ENCODE assay signal across 8 cellular contexts in the genomic region with DNA sequence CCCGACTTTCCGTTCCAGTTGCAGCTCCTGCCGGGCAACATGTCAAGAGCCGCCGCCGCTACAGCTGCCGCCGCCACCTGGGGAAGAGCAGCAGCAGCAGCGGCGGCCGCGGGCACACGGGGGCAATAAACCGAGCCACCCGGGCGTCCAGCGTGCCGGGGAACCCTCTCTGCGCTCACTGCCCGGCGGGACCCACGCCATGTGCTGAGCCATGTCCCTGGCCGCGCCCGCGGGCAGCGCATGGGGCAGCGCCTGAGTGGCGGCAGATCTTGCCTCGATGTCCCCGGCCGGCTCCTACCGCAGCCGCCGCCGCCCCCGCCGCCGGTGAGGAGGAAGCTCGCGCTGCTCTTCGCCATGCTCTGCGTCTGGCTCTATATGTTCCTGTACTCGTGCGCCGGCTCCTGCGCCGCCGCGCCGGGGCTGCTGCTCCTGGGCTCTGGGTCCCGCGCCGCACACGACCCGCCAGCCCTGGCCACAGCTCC. TPM values are rescaled to one million over a fixed set of nuclear protein-coding genes. Genes with fewer than 3 reads are reported as not detected.
DNase-seq lines count a peak whose midpoint lies in the region; ATAC-seq, FAIRE-seq and TF ChIP-seq lines count a peak whose summit lies in the region.

No MANE protein-coding gene starts in this region.

- TF ChIP-seq EP300 in upper lobe of left lung (IDR thresholded peaks at IDR 0.05): no peak

- peaks cover 43% of the 10 kb centered on the region for H3K4me1 ChIP-seq in PC-3 (ENCODE audit: insufficient read depth, low read length)
- peaks cover 12% of the 10 kb centered on the region for H3K4me1 ChIP-seq in mesendoderm (ENCODE audit: control insufficient read depth, low read depth, low read length)
- peaks cover 37 to 75% (median 65%) of the 10 kb centered on the region in 4 donors for H3K4me1 ChIP-seq in upper lobe of left lung

- H4K20me1 ChIP-seq in PC-3 (ENCODE audit: low read length): no peaks in the 10 kb centered on the region

- peak overlapping the region; percentile 52 for H3K18ac ChIP-seq in mesendoderm (ENCODE audit: low read length)

- DNase-seq in CD1c-positive myeloid dendritic cell (ENCODE audit: extremely low spot score) (peak; percentile 50), PC-3 (no peak), bronchial epithelial cell (ENCODE audit: low read depth) (peak; percentile 29), mesendoderm (no peak), upper lobe of left lung (no peak), DMS53 treated with DMSO at 0.1 percent for 48 hours (lab: John Stamatoyannopoulos, UW; ENCODE audit: unreplicated experiment) (no peak)

- H3K36me3 ChIP-seq in PC-3 (ENCODE audit: low read depth, low read length): no peaks in the 10 kb centered on the region
- H3K36me3 ChIP-seq in bronchial epithelial cell (ENCODE audit: control insufficient read depth, insufficient read depth, low read length): no peaks in the 10 kb centered on the region
- H3K36me3 ChIP-seq in mesendoderm (ENCODE audit: control insufficient read depth, insufficient read depth, low read length): no peaks in the 10 kb centered on the region
- no peaks in the 10 kb centered on the region for H3K36me3 ChIP-seq in upper lobe of left lung

- H3K9ac ChIP-seq in PC-3 (ENCODE audit: low read length) (no peak overlapping the region), mesendoderm (ENCODE audit: low read length) (peak overlapping the region; percentile 74)

- no peak overlapping the region for H3K27ac ChIP-seq in PC-3 (ENCODE audit: low read length)
- H3K27ac ChIP-seq in mesendoderm (ENCODE audit: low read depth, low read length): peak overlapping the region; percentile 71
- peak overlapping the region; percentile 78 to 89 (median 86) for H3K27ac ChIP-seq in upper lobe of left lung

- H3K4ac ChIP-seq in mesendoderm (ENCODE audit: low read depth, low read length): peak overlapping the region; percentile 29

- H3K56ac ChIP-seq in mesendoderm (ENCODE audit: low read length): peak overlapping the region; percentile 88

- FAIRE-seq in bronchial epithelial cell (lab: Jason Lieb, UNC): no peak

- peak overlapping the region; percentile 77 for H2AFZ ChIP-seq in PC-3 (ENCODE audit: low read length)

- no peak overlapping the region for H2BK5ac ChIP-seq in mesendoderm (ENCODE audit: low read length)

- no peak overlapping the region for H3K23ac ChIP-seq in mesendoderm (ENCODE audit: low read length)

- peak overlapping the region; percentile 65 for H3K4me3 ChIP-seq in PC-3 (ENCODE audit: low read length)
- H3K4me3 ChIP-seq in bronchial epithelial cell (ENCODE audit: low read depth, low read length): peak overlapping the region; percentile 50
- peak overlapping the region; percentile 56 for H3K4me3 ChIP-seq in mesendoderm (ENCODE audit: low read length)
- peak overlapping the region; percentile 20 to 75 (median 66) for H3K4me3 ChIP-seq in upper lobe of left lung

- ATAC-seq in GM21786 (IDR thresholded peaks at IDR 0.05; ENCODE audit: unreplicated experiment): peak; percentile 2
- ATAC-seq in PC-3: peak; percentile 9; the same call in 1 of the 2 replicates
- ATAC-seq in upper lobe of left lung (ENCODE audit: low FRiP score in 2 of 2): peak in 1 of 2 donors; percentile 11
- no peak for ATAC-seq in HG03378 (IDR thresholded peaks at IDR 0.05; ENCODE audit: unreplicated experiment)

- H3K9me2 ChIP-seq in PC-3 (replicated peaks; ENCODE audit: low read length): no peaks in the 10 kb centered on the region

- no peak overlapping the region for H2AK5ac ChIP-seq in mesendoderm (ENCODE audit: low read length)

- no peak for TF ChIP-seq POLR2A in upper lobe of left lung (IDR thresholded peaks at IDR 0.05)

- no peak overlapping the region for H4K5ac ChIP-seq in mesendoderm (ENCODE audit: low read length)

- no peak overlapping the region for H2BK15ac ChIP-seq in mesendoderm (replicated peaks; ENCODE audit: low read depth)

- intact Hi-C loops in PC-3 (cut with micrococcal nuclease): loop anchor here (10.0 kb wide), 1 partner anchor 237 kb away; a partner anchor contains a TSS

- H4K8ac ChIP-seq in mesendoderm (ENCODE audit: low read depth, low read length): no peak overlapping the region

- H3K79me2 ChIP-seq in PC-3 (ENCODE audit: low read length) (no peaks in the 10 kb centered on the region), mesendoderm (ENCODE audit: control insufficient read depth, insufficient read depth, low read length) (peaks cover 32% of the 10 kb centered on the region)

- WGBS in mesendoderm (ENCODE audit: extremely low coverage, insufficient coverage, low lambda C conversion rate): no CpG with 5 or more reads among the region's 56 CpGs
- WGBS in upper lobe of left lung, 2 donors: 10% methylated on average over 7 of the region's 56 CpGs; no CpG with 5 or more reads in 1 of the 2 donors

- H2BK120ac ChIP-seq in mesendoderm (ENCODE audit: low read depth, low read length): no peak overlapping the region

- no TSS peak for BruUV-seq in PC-3 (replicated peaks; lab: Mats Ljungman, UMichigan)

- no peaks in the 10 kb centered on the region for H3F3A ChIP-seq in PC-3 (ENCODE audit: low read length, unreplicated experiment)

- no peaks in the 10 kb centered on the region for H3K9me3 ChIP-seq in PC-3 (ENCODE audit: low read length)
- H3K9me3 ChIP-seq in upper lobe of left lung: no peaks in the 10 kb centered on the region

- H3K27me3 ChIP-seq in PC-3 (ENCODE audit: low read length) (peaks cover 93% of the 10 kb centered on the region), bronchial epithelial cell (ENCODE audit: control insufficient read depth, insufficient read depth, low read length) (peaks cover 41% of the 10 kb centered on the region), mesendoderm (ENCODE audit: insufficient read depth, low read length, poor library complexity) (peaks cover 21% of the 10 kb centered on the region), upper lobe of left lung (peaks cover 0 to 47% (median 24%) of the 10 kb centered on the region in 4 donors)

- POLR2A ChIA-PET in PC-3 (lab: Charles Lee; ENCODE audit: unreplicated experiment): interaction anchor here (0.6 kb wide), 1 partner anchor 258 kb away, joined by 4 read pairs; no protein-coding TSS in a partner anchor

- H3K4me2 ChIP-seq in PC-3 (ENCODE audit: low read length): peak overlapping the region; percentile 88
- peak overlapping the region; percentile 82 for H3K4me2 ChIP-seq in mesendoderm (ENCODE audit: low read length)

- peaks cover 9% of the 10 kb centered on the region for H3K79me1 ChIP-seq in mesendoderm (ENCODE audit: low read length)

- TF ChIP-seq CTCF in PC-3 (conservative IDR thresholded peaks at IDR 0.05; ENCODE audit: low read depth, low read length): peak; percentile 38; the same call in 1 of the 2 replicates
- TF ChIP-seq CTCF in bronchial epithelial cell (IDR thresholded peaks at IDR 0.05; ENCODE audit: insufficient read depth, low read length, severe bottlenecking): no peak
- peak in 4 of 6 experiments; percentile 3 to 41 (median 22) for TF ChIP-seq CTCF in upper lobe of left lung (IDR thresholded peaks at IDR 0.05)

- CTCF ChIA-PET in PC-3 (lab: Charles Lee): no interaction called here

RNA-seq across cellular contexts. Expression of a gene that starts 0.4 kb away (rescaled TPM):
- total RNA-seq in PC-3 (2014; rRNA removed) (0.33 and 0.52 TPM in 2 replicates), bronchial epithelial cell (0.26 and 0.53 TPM in 2 replicates), upper lobe of left lung (1 to 10 TPM; 2.7 to 7.2 (median 4.3) TPM)
- polyA plus RNA-seq in mesendoderm (2013, experiment 1 of 2): 2.8 TPM
- 2.8 TPM for polyA plus RNA-seq in mesendoderm (2013, experiment 2 of 2)

Comparison
In these comparisons a context has a peak if more than half of its experiments do, and no peak if none do; other contexts are left out.
1. DNase-seq: peak in CD1c-positive myeloid dendritic cell (single experiment) and bronchial epithelial cell (single experiment); none in PC-3 (single experiment), mesendoderm (single experiment), upper lobe of left lung (0 of 2) and DMS53 treated with DMSO at 0.1 percent for 48 hours (single experiment).
2. Peak in every context shown above with its lines, with median percentiles within 50 percentile points of each other: H3K4me3 ChIP-seq.